ENCODE assay signal across 1 cellular context in genomic region chr9:120646943-120647342, GRCh38.
TF ChIP-seq lines count a peak whose summit lies in the region.

No MANE protein-coding gene starts in this region.

TF ChIP-seq in HepG2, 621 proteins besides CTCF, POLR2A, EP300 and RAD21 (continued from another document):
- TF ChIP-seq PAXIP1 (CRISPR knock-in tag; conservative IDR thresholded peaks at IDR 0.05), result peak; percentile 28; the same call in 1 of the 2 replicates
- TF ChIP-seq MTF1 (CRISPR knock-in tag; IDR thresholded peaks at IDR 0.05), result no peak
- peak; percentile 80; the same call in 1 of the 2 replicates for TF ChIP-seq TFAP4 (IDR thresholded peaks at IDR 0.05; ENCODE audit: borderline replicate concordance, low read depth)
- peak; percentile 35; the same call in 1 of the 2 replicates for TF ChIP-seq ARID5B (CRISPR knock-in tag; IDR thresholded peaks at IDR 0.05)
- TF ChIP-seq PAWR (CRISPR knock-in tag; IDR thresholded peaks at IDR 0.05; ENCODE audit: borderline replicate concordance), result no peak
- TF ChIP-seq MIXL1 (CRISPR knock-in tag; IDR thresholded peaks at IDR 0.05), result peak; percentile 43; the same call in 1 of the 2 replicates
- peak; percentile 15; the same call in 1 of the 2 replicates for TF ChIP-seq FOXA3 (CRISPR knock-in tag; IDR thresholded peaks at IDR 0.05)
- TF ChIP-seq ZBTB10 (CRISPR knock-in tag; IDR thresholded peaks at IDR 0.05; ENCODE audit: borderline replicate concordance), result no peak
- TF ChIP-seq HNRNPUL1 (IDR thresholded peaks at IDR 0.05; ENCODE audit: low read depth, low read length), result peak; percentile 78; the same call in 1 of the 2 replicates
- TF ChIP-seq PPARG (CRISPR knock-in tag; conservative IDR thresholded peaks at IDR 0.05), result peak; percentile 88
- TF ChIP-seq ZNF160 (CRISPR knock-in tag; IDR thresholded peaks at IDR 0.05), result no peak
- TF ChIP-seq ARID3A (IDR thresholded peaks at IDR 0.05; ENCODE audit: low read depth, low read length), result peak; percentile 91
- TF ChIP-seq NR2F6 (IDR thresholded peaks at IDR 0.05), result peak; percentile 61
- peak; percentile 52 for TF ChIP-seq NR2F6 (CRISPR knock-in tag; IDR thresholded peaks at IDR 0.05)
